16 cellular contexts compared by ENCODE assay signal in the genomic region with DNA sequence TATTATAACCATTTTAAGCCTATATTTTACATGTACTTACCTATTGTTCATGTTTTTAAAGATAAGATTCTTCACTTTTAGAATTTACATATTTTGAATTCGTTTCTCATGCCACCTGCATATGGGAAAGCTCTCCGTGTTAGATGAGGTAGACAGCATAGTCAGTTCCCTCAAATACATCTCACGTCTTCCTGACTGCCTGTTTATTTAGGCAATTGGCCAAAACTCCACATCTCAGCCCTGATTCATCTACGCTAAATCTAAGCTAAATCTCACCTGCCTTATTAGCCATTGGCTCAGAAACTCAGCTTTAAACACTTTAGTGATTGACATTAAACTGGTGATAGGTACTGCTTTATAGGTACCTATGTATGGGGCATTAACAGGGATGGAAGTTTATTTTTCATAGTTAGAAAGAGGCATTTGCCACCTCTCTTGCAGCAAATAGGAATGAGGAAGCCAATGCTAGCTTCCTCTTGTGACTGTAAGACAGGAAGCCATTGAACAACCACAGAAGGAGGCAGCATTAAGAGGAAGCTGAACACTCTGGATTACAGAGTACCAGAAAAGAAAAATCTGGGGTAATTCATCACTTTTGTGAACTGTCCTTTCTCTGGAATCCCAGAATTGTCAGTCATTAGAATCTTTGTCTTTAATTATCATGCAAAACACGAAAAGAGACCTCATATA.
DNase-seq lines count a peak whose midpoint lies in the region; ATAC-seq and TF ChIP-seq lines count a peak whose summit lies in the region.
"Had no signal": no experiment of that assay in that cellular context is flagged by ENCODE, and none has a peak within 500 bp of the region (broad histone marks: within the 10 kb centered on the region; RNA-seq: fewer than 3 reads in every experiment).

No MANE protein-coding gene starts in this region.

- peaks cover 0 to 2% (median 0%) of the 10 kb centered on the region in 5 donors for H3K27me3 Mint-ChIP-seq in naive thymus-derived CD8-positive, alpha-beta T cell
- H3K27me3 Mint-ChIP-seq: activated naive CD8-positive, alpha-beta T cell treated with anti-CD3 and anti-CD28 coated beads for 36 hours had no signal

- H3K36me3 Mint-ChIP-seq in naive thymus-derived CD8-positive, alpha-beta T cell: no peaks in the 10 kb centered on the region
- H3K36me3 Mint-ChIP-seq: activated naive CD8-positive, alpha-beta T cell treated with anti-CD3 and anti-CD28 coated beads for 36 hours had no signal

- H3K27ac Mint-ChIP-seq in naive thymus-derived CD8-positive, alpha-beta T cell: peak overlapping the region in 4 of 10 donors; percentile 3 to 56 (median 7)
- H3K27ac Mint-ChIP-seq: activated naive CD8-positive, alpha-beta T cell treated with anti-CD3 and anti-CD28 coated beads for 36 hours; dendritic cell treated with granulocyte-macrophage colony-stimulating factor and Interleukin-4, amounts not matched to agents 40 ng/mL and 50 ng/mL, for 4 days; nephron progenitor cell had no signal

- DNase-seq in DMS79 treated with DMSO at 0.1 percent for 48 hours (lab: John Stamatoyannopoulos, UW): peak; percentile 31
- DNase-seq in DMS79 (lab: John Stamatoyannopoulos, UW): no peak
- DNase-seq in NCI-H2081 (lab: John Stamatoyannopoulos, UW): peak; percentile 22 to 62
- DNase-seq in SIG-M5 treated with dmso at 0.1 percent for 504 hours (lab: John Stamatoyannopoulos, UW; ENCODE audit: unreplicated experiment): peak; percentile 72
- peak in 1 of 10 donors; percentile 4 for DNase-seq in naive thymus-derived CD8-positive, alpha-beta T cell
- no peak for DNase-seq in HuH-7.5 (ENCODE audit: low spot score)
- no peak for DNase-seq in EL
- DNase-seq: activated naive CD8-positive, alpha-beta T cell treated with anti-CD3 and anti-CD28 coated beads for 36 hours; kidney glomerular epithelial cell; NCI-H526 treated with DMSO at 0.1 percent for 48 hours; nephron progenitor cell; T-helper 2 cell; thyroid gland had no signal

- no peaks in the 10 kb centered on the region for H3K9me3 Mint-ChIP-seq in naive thymus-derived CD8-positive, alpha-beta T cell
- H3K9me3 Mint-ChIP-seq: nephron progenitor cell had no signal

- peak; percentile 47 to 73 for ATAC-seq in naive thymus-derived CD8-positive, alpha-beta T cell
- ATAC-seq in SK-N-SH treated with all-trans-retinoic acid at 6 μM for 48 hours: no peak
- ATAC-seq: gastroesophageal sphincter had no signal

- H3K4me3 Mint-ChIP-seq in naive thymus-derived CD8-positive, alpha-beta T cell: peak overlapping the region in 4 of 10 donors; percentile 5 to 20 (median 18)
- H3K4me3 Mint-ChIP-seq: activated naive CD8-positive, alpha-beta T cell treated with anti-CD3 and anti-CD28 coated beads for 36 hours; dendritic cell treated with granulocyte-macrophage colony-stimulating factor and Interleukin-4, amounts not matched to agents 40 ng/mL and 50 ng/mL, for 4 days; nephron progenitor cell had no signal

- POLR2A ChIA-PET in naive thymus-derived CD8-positive, alpha-beta T cell (lab: Charles Lee): no interaction called here

- H3K4me1 Mint-ChIP-seq in naive thymus-derived CD8-positive, alpha-beta T cell: peaks cover 4 to 10% (median 8%) of the 10 kb centered on the region in 4 donors
- H3K4me1 Mint-ChIP-seq: nephron progenitor cell had no signal

TF ChIP-seq in SK-N-SH treated with all-trans-retinoic acid at 6 μM for 48 hours, 23 proteins besides CTCF, POLR2A, EP300 and RAD21:
- TF ChIP-seq PPARA (CRISPR knock-in tag; IDR thresholded peaks at IDR 0.05; ENCODE audit: borderline replicate concordance) (no peak), OSR1 (CRISPR knock-in tag; IDR thresholded peaks at IDR 0.05) (no peak), ZNF565 (CRISPR knock-in tag; conservative IDR thresholded peaks at IDR 0.05; ENCODE audit: low read depth) (no peak), SNAI2 (CRISPR knock-in tag; IDR thresholded peaks at IDR 0.05) (no peak), TOX (CRISPR knock-in tag; IDR thresholded peaks at IDR 0.05; ENCODE audit: borderline replicate concordance) (no peak), ZNF8 (CRISPR knock-in tag; IDR thresholded peaks at IDR 0.05) (no peak), ZC3H10 (CRISPR knock-in tag; IDR thresholded peaks at IDR 0.05) (no peak), ISL1 (CRISPR knock-in tag; IDR thresholded peaks at IDR 0.05) (no peak), ZFP30 (CRISPR knock-in tag; IDR thresholded peaks at IDR 0.05) (no peak), ZFP3 (CRISPR knock-in tag; IDR thresholded peaks at IDR 0.05) (no peak)
- TF ChIP-seq, protein P1, sequence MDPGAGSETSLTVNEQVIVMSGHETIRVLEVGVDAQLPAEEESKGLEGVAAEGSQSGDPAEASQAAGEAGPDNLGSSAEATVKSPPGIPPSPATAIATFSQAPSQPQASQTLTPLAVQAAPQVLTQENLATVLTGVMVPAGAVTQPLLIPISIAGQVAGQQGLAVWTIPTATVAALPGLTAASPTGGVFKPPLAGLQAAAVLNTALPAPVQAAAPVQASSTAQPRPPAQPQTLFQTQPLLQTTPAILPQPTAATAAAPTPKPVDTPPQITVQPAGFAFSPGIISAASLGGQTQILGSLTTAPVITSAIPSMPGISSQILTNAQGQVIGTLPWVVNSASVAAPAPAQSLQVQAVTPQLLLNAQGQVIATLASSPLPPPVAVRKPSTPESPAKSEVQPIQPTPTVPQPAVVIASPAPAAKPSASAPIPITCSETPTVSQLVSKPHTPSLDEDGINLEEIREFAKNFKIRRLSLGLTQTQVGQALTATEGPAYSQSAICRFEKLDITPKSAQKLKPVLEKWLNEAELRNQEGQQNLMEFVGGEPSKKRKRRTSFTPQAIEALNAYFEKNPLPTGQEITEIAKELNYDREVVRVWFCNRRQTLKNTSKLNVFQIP (CRISPR knock-in tag; IDR thresholded peaks at IDR 0.05; ENCODE audit: borderline replicate concordance, low read depth): no peak
- TF ChIP-seq, protein P2, sequence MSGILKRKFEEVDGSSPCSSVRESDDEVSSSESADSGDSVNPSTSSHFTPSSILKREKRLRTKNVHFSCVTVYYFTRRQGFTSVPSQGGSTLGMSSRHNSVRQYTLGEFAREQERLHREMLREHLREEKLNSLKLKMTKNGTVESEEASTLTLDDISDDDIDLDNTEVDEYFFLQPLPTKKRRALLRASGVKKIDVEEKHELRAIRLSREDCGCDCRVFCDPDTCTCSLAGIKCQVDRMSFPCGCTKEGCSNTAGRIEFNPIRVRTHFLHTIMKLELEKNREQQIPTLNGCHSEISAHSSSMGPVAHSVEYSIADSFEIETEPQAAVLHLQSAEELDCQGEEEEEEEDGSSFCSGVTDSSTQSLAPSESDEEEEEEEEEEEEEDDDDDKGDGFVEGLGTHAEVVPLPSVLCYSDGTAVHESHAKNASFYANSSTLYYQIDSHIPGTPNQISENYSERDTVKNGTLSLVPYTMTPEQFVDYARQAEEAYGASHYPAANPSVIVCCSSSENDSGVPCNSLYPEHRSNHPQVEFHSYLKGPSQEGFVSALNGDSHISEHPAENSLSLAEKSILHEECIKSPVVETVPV (CRISPR knock-in tag; IDR thresholded peaks at IDR 0.05): no peak
TF ChIP-seq in SK-N-SH treated with all-trans-retinoic acid at 6 μM for 48 hours: peak in this region for 0.

Comparison
In these comparisons a context has a peak if more than half of its experiments do, and no peak if none do; other contexts are left out.
1. DNase-seq: peak in DMS79 treated with DMSO at 0.1 percent for 48 hours (single experiment), NCI-H2081 (2 of 2) and SIG-M5 treated with dmso at 0.1 percent for 504 hours (single experiment); none in DMS79 (single experiment), HuH-7.5 (single experiment) and EL (single experiment).